1 cellular context compared by ENCODE assay signal in genomic region chr4:2795558-2796260, GRCh38.
TF ChIP-seq lines count a peak whose summit lies in the region.

No MANE protein-coding gene starts in this region.

TF ChIP-seq in endothelial cell of umbilical vein, 7 proteins besides CTCF, POLR2A, EP300 and RAD21:
- no peak for TF ChIP-seq GATA2 (IDR thresholded peaks at IDR 0.05; ENCODE audit: insufficient read depth, insufficient read length, low read depth, low read length)
- TF ChIP-seq FOS (IDR thresholded peaks at IDR 0.05; ENCODE audit: borderline replicate concordance, insufficient read depth, low read length): no peak
